ENCODE assay signal across 17 cellular contexts in genomic region chr15:49987896-49988295, GRCh38.
"Had no signal": no experiment of that assay in that cellular context is flagged by ENCODE, and none has a peak within 500 bp of the region (broad histone marks: within the 10 kb centered on the region; RNA-seq: fewer than 3 reads in every experiment).

No MANE protein-coding gene starts in this region.

- DNase-seq: activated B cell treated with CpG ODN at 0.5 μM for 24 hours; activated CD4-positive, alpha-beta T cell treated with anti-CD3 and anti-CD28 coated beads for 48 hours; activated CD8-positive, alpha-beta memory T cell treated with anti-CD3 and anti-CD28 coated beads, Interleukin-2, amount 50 U/mL, for 4 hours; activated CD8-positive, alpha-beta T cell treated with anti-CD3 and anti-CD28 coated beads, Interleukin-2, amount 10 ng/mL, durations not matched to agents 7 days and 5 days; activated effector memory CD4-positive, alpha-beta T cell treated with anti-CD3 and anti-CD28 coated beads, Interleukin-2, amount 50 U/mL, for 16 hours; activated T-cell treated with anti-CD3 and anti-CD28 coated beads, Interleukin-2, amount 50 U/mL, for 48 hours; adrenal gland; heart right ventricle; left cardiac atrium; lower lobe of right lung; naive B cell; nucleus accumbens; right cardiac atrium; stomach; T-helper 2 cell had no signal

- H3K4me3 ChIP-seq: adrenal gland, cardiac muscle cell, heart right ventricle, lower lobe of right lung, stomach had no signal

- H3K9me3 ChIP-seq: adrenal gland, heart right ventricle, lower lobe of right lung, stomach had no signal

- H3K4me1 ChIP-seq: adrenal gland had no signal

- H3K27ac ChIP-seq: adrenal gland, cardiac muscle cell, lower lobe of right lung had no signal

- H3K27me3 ChIP-seq: adrenal gland, cardiac muscle cell, heart right ventricle, stomach had no signal

- H3K36me3 ChIP-seq: adrenal gland, cardiac muscle cell, heart right ventricle, lower lobe of right lung, stomach had no signal

- ATAC-seq: activated CD8-positive, alpha-beta T cell treated with anti-CD3 and anti-CD28 coated beads, Interleukin-2, amount 10 ng/mL, durations not matched to agents 7 days and 5 days; esophagus mucosa; lower lobe of right lung had no signal
